Comparison of ENCODE assay signal across 15 cellular contexts in the genomic region with DNA sequence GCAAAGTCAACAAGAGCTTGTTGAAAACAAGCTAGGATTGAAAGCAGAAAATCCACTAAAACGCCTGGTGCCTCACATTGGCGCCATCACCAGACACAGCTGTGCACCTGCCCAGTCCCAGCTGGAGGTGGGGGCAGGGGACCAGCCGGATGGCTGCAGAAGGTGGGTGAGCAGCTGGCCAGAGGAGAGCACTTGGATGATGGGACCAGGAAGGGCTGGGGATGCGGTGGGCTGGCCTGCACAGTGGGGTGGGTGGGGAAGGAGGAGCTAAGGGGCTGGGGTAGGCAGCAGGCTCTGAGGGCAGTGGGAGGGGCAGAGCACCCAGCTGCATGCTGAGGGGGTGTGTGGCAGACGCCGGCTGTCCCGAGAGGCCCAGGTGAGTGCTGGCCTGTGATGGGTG. TPM values are rescaled to one million over a fixed set of nuclear protein-coding genes. Genes with fewer than 3 reads are reported as not detected.
DNase-seq lines count a peak whose midpoint lies in the region; ATAC-seq and TF ChIP-seq lines count a peak whose summit lies in the region.
"Had no signal": no experiment of that assay in that cellular context is flagged by ENCODE, and none has a peak within 500 bp of the region (broad histone marks: within the 10 kb centered on the region; RNA-seq: fewer than 3 reads in every experiment).

No MANE protein-coding gene starts in this region.

- peak overlapping the region; percentile 80 for H3K27ac ChIP-seq in RWPE1
- H3K27ac ChIP-seq in gastrocnemius medialis, result no peak overlapping the region

- no peaks in the 10 kb centered on the region for H3K27me3 ChIP-seq in gastrocnemius medialis
- no peaks in the 10 kb centered on the region for H3K27me3 ChIP-seq in H7 (ENCODE audit: control insufficient read depth, insufficient read depth, low read length)

- intact Hi-C loops in gastrocnemius medialis (cut with DNase I; ENCODE audit: low total_unique reads), result loop anchor here (10.0 kb wide), 1 partner anchor 395 kb away; the partner anchor contains the start of gene MRGBP

- in situ Hi-C loops in gastrocnemius medialis (cut with MboI; ENCODE audit: low sequenced_read_pairs in 4 of 4), result no loop called here

- no peaks in the 10 kb centered on the region for H3K9me3 ChIP-seq in gastrocnemius medialis

- no peak for ATAC-seq in gastrocnemius medialis
- no peak for ATAC-seq in GM19463 (IDR thresholded peaks at IDR 0.05; ENCODE audit: unreplicated experiment)

- DNase-seq in NCI-H187 (lab: John Stamatoyannopoulos, UW) (peak; percentile 31 to 40), NCI-H187 treated with DMSO at 0.1 percent for 48 hours (lab: John Stamatoyannopoulos, UW) (no peak), COR-L47 (lab: John Stamatoyannopoulos, UW) (peak; percentile 25), NCI-H2196 (lab: John Stamatoyannopoulos, UW; ENCODE audit: unreplicated experiment) (peak; percentile 33), RWPE1 (ENCODE audit: low spot score) (no peak), gastrocnemius medialis (no peak), H7 (no peak)
- DNase-seq: CD4-positive, CD25-positive, alpha-beta regulatory T cell; NCI-H1694; NCI-H226; Right ventricle myocardium superior; T-helper 2 cell had no signal

- H3K36me3 ChIP-seq in gastrocnemius medialis (no peaks in the 10 kb centered on the region), H7 (replicated peaks; ENCODE audit: control insufficient read depth, insufficient read depth, low read length) (no peaks in the 10 kb centered on the region)

- TF ChIP-seq CTCF in RWPE1 (conservative IDR thresholded peaks at IDR 0.05; ENCODE audit: low read depth) (no peak), gastrocnemius medialis (IDR thresholded peaks at IDR 0.05 in 4 of 5, conservative IDR thresholded peaks at IDR 0.05 in 1 of 5) (no peak)

- no peak for TF ChIP-seq POLR2A in gastrocnemius medialis (IDR thresholded peaks at IDR 0.05)

- no peak overlapping the region for H3K4me3 ChIP-seq in gastrocnemius medialis
- no peak overlapping the region for H3K4me3 ChIP-seq in H7 (ENCODE audit: insufficient read depth, low read depth, low read length)

- POLR2A ChIA-PET in RWPE1 (lab: Yijun Ruan, JAX; ENCODE audit: low non-redundant PET), result no interaction called here

- CTCF ChIA-PET in RWPE1 (lab: Yijun Ruan, JAX), result interaction anchor here (0.6 to 2.1 kb wide), 6 partner anchors 10 to 333 kb away, joined by 3 to 12 read pairs (median 6); no protein-coding TSS in a partner anchor

- no peaks in the 10 kb centered on the region for H3K4me1 ChIP-seq in gastrocnemius medialis

RNA-seq across cellular contexts. Expression of gene CABLES2, which starts 7.1 kb away (rescaled TPM):
- total RNA-seq in gastrocnemius medialis, result 1 to 10 TPM; 3.6 to 9.3 (median 4.2) TPM
- total RNA-seq in H7 (2014; rRNA removed; shearing (Covaris generic)), result 7.7 and 8.3 TPM in 2 replicates

RNA-seq across cellular contexts. Expression of gene RPS21, which starts 13.1 kb away (rescaled TPM):
- 1,000 to 10,000 TPM; 1,167 to 4,037 (median 2,295) TPM for total RNA-seq in gastrocnemius medialis
- total RNA-seq in H7 (2014; rRNA removed; shearing (Covaris generic)), result 877 and 1,118 TPM in 2 replicates

RNA-seq across cellular contexts. Expression of gene RBBP8NL, which starts 27.3 kb away (rescaled TPM):
- not detected for total RNA-seq in gastrocnemius medialis
- not detected in 2 replicates for total RNA-seq in H7 (2014; rRNA removed; shearing (Covaris generic))
- total RNA-seq: CD4-positive, CD25-positive, alpha-beta regulatory T cell; Daoy; LHCN-M2; Right ventricle myocardium superior had no signal

RNA-seq across cellular contexts. Expression of gene LAMA5, which starts 32.9 kb away (rescaled TPM):
- total RNA-seq in gastrocnemius medialis, result 10 to 100 TPM; 13.0 to 35.8 (median 22.7) TPM
- total RNA-seq in H7 (2014; rRNA removed; shearing (Covaris generic)), result 61.0 and 90.8 TPM in 2 replicates

Comparison
In these comparisons a context has a peak if more than half of its experiments do, and no peak if none do; other contexts are left out.
1. DNase-seq: peak in NCI-H187 (2 of 2), COR-L47 (single experiment) and NCI-H2196 (single experiment); none in NCI-H187 treated with DMSO at 0.1 percent for 48 hours (single experiment), RWPE1 (single experiment), gastrocnemius medialis (0 of 2) and H7 (single experiment).